In the genomic region with DNA sequence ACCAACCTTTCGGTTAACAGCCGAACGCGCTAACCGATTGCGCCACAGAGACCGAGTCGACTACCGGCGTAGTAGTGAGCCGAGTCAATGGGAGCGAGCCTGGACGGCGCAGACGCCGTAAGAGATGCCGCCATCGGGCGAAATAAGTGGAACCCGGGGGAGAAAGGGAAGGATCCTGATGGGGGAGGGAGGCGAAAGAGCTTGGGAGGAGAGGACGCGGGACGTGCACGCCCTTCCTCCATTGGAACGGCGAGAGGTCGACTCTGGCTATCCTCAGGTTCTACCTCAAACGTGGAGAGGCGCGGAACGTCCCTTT, we compare ENCODE assay signal across 8 cellular contexts. TPM values are rescaled to one million over a fixed set of nuclear protein-coding genes. Genes with fewer than 3 reads are reported as not detected.
DNase-seq lines count a peak whose midpoint lies in the region; ATAC-seq and TF ChIP-seq lines count a peak whose summit lies in the region.

No MANE protein-coding gene starts in this region.

- H3K36me3 Mint-ChIP-seq in activated CD4-positive, alpha-beta T cell treated with anti-CD3 and anti-CD28 coated beads for 36 hours (ENCODE audit: low read depth), result peaks cover 30% of the 10 kb centered on the region
- peaks cover 3% of the 10 kb centered on the region for H3K36me3 Mint-ChIP-seq in chondrocyte (ENCODE audit: low read depth)

- CTCF ChIA-PET in activated CD4-positive, alpha-beta T cell treated with anti-CD3 and anti-CD28 coated beads for 36 hours (lab: Charles Lee), result interaction anchor here (0.6 to 2.8 kb wide), 13 partner anchors 15 to 413 kb away, joined by 3 to 20 read pairs (median 4); a partner anchor contains a TSS

- intact Hi-C loops in activated CD4-positive, alpha-beta T cell treated with anti-CD3 and anti-CD28 coated beads for 36 hours (cut with DNase I, micrococcal nuclease), result loop anchor here (1.0 to 5.0 kb wide), 19 partner anchors 17 to 649 kb away; a partner anchor contains a TSS

- peaks cover 25% of the 10 kb centered on the region for H3K27me3 Mint-ChIP-seq in activated CD4-positive, alpha-beta T cell treated with anti-CD3 and anti-CD28 coated beads for 36 hours
- no peaks in the 10 kb centered on the region for H3K27me3 Mint-ChIP-seq in chondrocyte (ENCODE audit: low read depth)

- peak overlapping the region; percentile 93 for H3K4me3 Mint-ChIP-seq in activated CD4-positive, alpha-beta T cell treated with anti-CD3 and anti-CD28 coated beads for 36 hours
- peak overlapping the region; percentile 93 for H3K4me3 Mint-ChIP-seq in chondrocyte (ENCODE audit: unreplicated experiment)

- H3K27ac Mint-ChIP-seq in activated CD4-positive, alpha-beta T cell treated with anti-CD3 and anti-CD28 coated beads for 36 hours, result peak overlapping the region; percentile 99
- H3K27ac Mint-ChIP-seq in chondrocyte (ENCODE audit: unreplicated experiment), result peak overlapping the region; percentile 95

- TF ChIP-seq CTCF in chondrocyte (IDR thresholded peaks at IDR 0.05), result no peak

- peaks cover 44% of the 10 kb centered on the region for H3K4me1 Mint-ChIP-seq in activated CD4-positive, alpha-beta T cell treated with anti-CD3 and anti-CD28 coated beads for 36 hours
- peaks cover 41% of the 10 kb centered on the region for H3K4me1 Mint-ChIP-seq in chondrocyte (ENCODE audit: low read depth)

- peak; percentile 27 for ATAC-seq in HG03097 (IDR thresholded peaks at IDR 0.05; ENCODE audit: low FRiP score, unreplicated experiment)
- peak; percentile 13 for ATAC-seq in activated CD4-positive, alpha-beta T cell treated with anti-CD3 and anti-CD28 coated beads for 36 hours
- ATAC-seq in HG02884 (IDR thresholded peaks at IDR 0.05; ENCODE audit: unreplicated experiment), result no peak

- H3K9me3 Mint-ChIP-seq in activated CD4-positive, alpha-beta T cell treated with anti-CD3 and anti-CD28 coated beads for 36 hours (ENCODE audit: low read depth), result no peaks in the 10 kb centered on the region
- no peaks in the 10 kb centered on the region for H3K9me3 Mint-ChIP-seq in chondrocyte (ENCODE audit: low read depth)

- POLR2A ChIA-PET in activated CD4-positive, alpha-beta T cell treated with anti-CD3 and anti-CD28 coated beads for 36 hours (lab: Charles Lee), result interaction anchor here (0.8 to 1.5 kb wide), 5 partner anchors 12 to 102 kb away, joined by 3 to 5 read pairs (median 4); a partner anchor contains a TSS

- DNase-seq in GDM1 (lab: John Stamatoyannopoulos, UW) (peak; percentile 72), NCI-H446 (lab: John Stamatoyannopoulos, UW) (peak; percentile 69 to 88), chondrocyte (ENCODE audit: low spot score) (no peak), kidney glomerular epithelial cell (lab: John Stamatoyannopoulos, UW) (peak; percentile 74)
- peak; percentile 92 for DNase-seq in activated CD4-positive, alpha-beta T cell treated with anti-CD3 and anti-CD28 coated beads for 36 hours
- peak; percentile 75 to 77 for DNase-seq in stimulated activated CD4-positive, alpha-beta T cell treated with anti-CD3 and anti-CD28 coated beads, Interleukin-15, amount 100 ng/mL, for 48 hours (ENCODE audit: low read depth in 2 of 2)

RNA-seq across cellular contexts. Expression of a gene that starts 0.8 kb away (rescaled TPM):
- 100 to 1,000 TPM; 337 to 396 TPM for total RNA-seq in activated CD4-positive, alpha-beta T cell treated with anti-CD3 and anti-CD28 coated beads for 36 hours
- total RNA-seq in chondrocyte, result 118 to 156 TPM (median 120 TPM) in 3 replicates

RNA-seq across cellular contexts. Expression of a gene that starts 3.6 kb away (rescaled TPM):
- 1 to 10 TPM; 1.6 to 1.7 TPM for total RNA-seq in activated CD4-positive, alpha-beta T cell treated with anti-CD3 and anti-CD28 coated beads for 36 hours
- 50.7 to 56.1 TPM (median 55.2 TPM) in 3 replicates for total RNA-seq in chondrocyte

RNA-seq across cellular contexts. Expression of a gene that starts 21.6 kb away (rescaled TPM):
- 10 to 100 TPM; 49.4 to 58.6 TPM for total RNA-seq in activated CD4-positive, alpha-beta T cell treated with anti-CD3 and anti-CD28 coated beads for 36 hours
- 17.2 to 18.4 TPM (median 17.9 TPM) in 3 replicates for total RNA-seq in chondrocyte

RNA-seq across cellular contexts. Expression of a gene that starts 46.7 kb away (rescaled TPM):
- total RNA-seq in activated CD4-positive, alpha-beta T cell treated with anti-CD3 and anti-CD28 coated beads for 36 hours, result 100 to 1,000 TPM; 168 to 174 TPM
- total RNA-seq in chondrocyte, result 44.9 to 64.2 TPM (median 50.0 TPM) in 3 replicates

RNA-seq across cellular contexts. Expression of a gene that starts 47.6 kb away (rescaled TPM):
- total RNA-seq in activated CD4-positive, alpha-beta T cell treated with anti-CD3 and anti-CD28 coated beads for 36 hours, result 10 to 100 TPM; 36.3 to 41.6 TPM
- total RNA-seq in chondrocyte, result 55.5 to 66.8 TPM (median 58.7 TPM) in 3 replicates

Comparison
In these comparisons a context has a peak if more than half of its experiments do, and no peak if none do; other contexts are left out.
1. RNA of a gene that starts 3.6 kb away (total RNA-seq): 50.7 to 56.1 TPM in chondrocyte; 1.6 to 1.7 TPM in activated CD4-positive, alpha-beta T cell treated with anti-CD3 and anti-CD28 coated beads for 36 hours; every median in the first group is over 10 times any median in the second.